Comparison of ENCODE assay signal across 22 cellular contexts in the genomic region with DNA sequence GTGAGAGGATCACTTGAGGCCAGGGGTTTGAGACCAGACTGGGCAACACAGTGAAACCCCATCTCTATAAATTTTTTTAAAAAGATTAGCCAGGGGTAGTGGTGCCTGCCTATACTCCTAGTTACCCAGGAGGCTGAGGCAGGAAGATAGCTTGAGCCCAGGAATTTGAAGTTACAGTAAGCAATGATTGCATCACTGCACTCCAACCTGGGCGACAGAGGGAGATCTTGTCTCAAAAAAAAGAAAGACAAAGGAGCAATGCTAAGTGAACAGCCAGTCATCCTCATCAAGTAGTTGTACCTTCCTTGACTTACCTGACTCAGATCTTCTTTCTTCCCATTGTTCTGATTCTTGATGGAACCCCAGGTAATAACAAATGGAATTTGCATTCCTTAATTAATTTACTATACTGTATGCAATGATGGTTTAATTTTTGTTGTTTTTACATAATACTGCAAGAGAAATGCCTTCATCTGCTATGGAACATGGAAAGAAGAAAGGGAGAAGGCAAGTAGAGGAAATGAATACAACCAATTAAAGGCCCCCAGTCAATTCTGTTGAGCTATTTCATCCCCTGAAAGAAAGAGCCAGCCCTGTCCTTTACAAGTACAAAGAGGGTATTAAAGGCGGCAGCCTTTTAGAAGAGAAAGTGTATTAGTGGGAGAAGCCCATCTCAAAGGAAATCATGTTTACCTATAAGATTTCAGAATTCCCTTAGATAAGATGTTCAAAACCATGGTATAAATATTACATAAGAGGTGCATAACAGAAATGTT.
"Had no signal": no experiment of that assay in that cellular context is flagged by ENCODE, and none has a peak within 500 bp of the region (broad histone marks: within the 10 kb centered on the region; RNA-seq: fewer than 3 reads in every experiment).

No MANE protein-coding gene starts in this region.

- H3K4me1 ChIP-seq: gastrocnemius medialis, heart right ventricle, left lung, right atrium auricular region, thyroid gland had no signal

- H3K4me3 ChIP-seq: coronary artery, gastrocnemius medialis, heart right ventricle, left lung, right atrium auricular region, skin epidermis, thyroid gland had no signal

- H3K36me3 ChIP-seq: gastrocnemius medialis, heart right ventricle, left lung, right atrium auricular region, thyroid gland had no signal

- H3K27me3 ChIP-seq: gastrocnemius medialis, heart right ventricle, left lung, right atrium auricular region, thyroid gland had no signal

- ATAC-seq: gastrocnemius medialis; heart right ventricle; left lung; naive thymus-derived CD8-positive, alpha-beta T cell; stimulated activated naive B cell treated with anti-CD40 and anti-IgM and Interleukin-4, amounts not matched to agents 10 μg/mL and 1 μg/mL and 100 μg/mL, for 72 hours; T-cell had no signal

- H3K27ac ChIP-seq: coronary artery, gastrocnemius medialis, heart right ventricle, left lung, right atrium auricular region, skin epidermis, thyroid gland had no signal

- DNase-seq: activated CD4-positive, alpha-beta memory T cell treated with anti-CD3 and anti-CD28 coated beads, Interleukin-2, amount 10 ng/mL, durations not matched to agents 7 days and 5 days; activated CD4-positive, alpha-beta T cell treated with anti-CD3 and anti-CD28 coated beads for 1 hour; activated naive CD4-positive, alpha-beta T cell treated with anti-CD3 and anti-CD28 coated beads, Interleukin-2, amount 50 U/mL, for 16 hours; activated T-cell treated with anti-CD3 and anti-CD28 coated beads, Interleukin-2, amount 50 U/mL, for 24 hours; amniotic stem cell; central memory CD4-positive, alpha-beta T cell; effector CD4-positive, alpha-beta T cell; gastrocnemius medialis; heart right ventricle; left lung; naive thymus-derived CD8-positive, alpha-beta T cell; nucleus accumbens; posterior cingulate gyrus; stimulated activated CD4-positive, alpha-beta T cell treated with anti-CD3 and anti-CD28 coated beads, Interleukin-15, amount 100 ng/mL, for 24 hours; stimulated activated CD4-positive, alpha-beta T cell treated with anti-CD3 and anti-CD28 coated beads, Interleukin-4, amount 100 ng/mL, for 1 hour; stimulated activated naive B cell treated with anti-CD40 and anti-IgM and Interleukin-4, amounts not matched to agents 10 μg/mL and 1 μg/mL and 100 μg/mL, for 72 hours; T-cell; T1000; thyroid gland had no signal
